In genomic region chr5:142186821-142187594, GRCh38 we compare ENCODE assay signal across 15 cellular contexts.
A peak's percentile ranks its signal among the peaks of the same experiment; 100 is the strongest.
DNase-seq lines count a peak whose midpoint lies in the region; ATAC-seq and TF ChIP-seq lines count a peak whose summit lies in the region.
"Had no signal": no experiment of that assay in that cellular context is flagged by ENCODE, and none has a peak within 500 bp of the region (broad histone marks: within the 10 kb centered on the region; RNA-seq: fewer than 3 reads in every experiment).

No MANE protein-coding gene starts in this region.

- DNase-seq in H4 (ENCODE audit: low spot score) (peak; percentile 50), SK-N-SH (peak; percentile 67), nephron progenitor cell (no peak), cerebellum (ENCODE audit: low spot score) (no peak), HuH-7 (ENCODE audit: low spot score) (no peak), dorsolateral prefrontal cortex (no peak)
- no peak for DNase-seq in activated naive CD8-positive, alpha-beta T cell treated with anti-CD3 and anti-CD28 coated beads for 36 hours
- DNase-seq: activated CD4-positive, alpha-beta T cell treated with anti-CD3 and anti-CD28 coated beads, Interleukin-2, amount 50 U/mL, for 4 hours; NCI-H1436; NCI-H524; substantia nigra had no signal

- no peak overlapping the region for H3K4me2 ChIP-seq in SK-N-SH

- WGBS in SK-N-SH (ENCODE audit: low lambda C conversion rate): 75% methylated on average over 10 of the region's 11 CpGs
- 54 to 76% methylated on average over 3 to 9 of the region's 11 CpGs for WGBS in gastroesophageal sphincter (ENCODE audit: low coverage in 1 of 2), 2 donors

- no peak for TF ChIP-seq RAD21 in SK-N-SH (IDR thresholded peaks at IDR 0.05; ENCODE audit: low read length)

- H3K27me3 ChIP-seq in SK-N-SH (ENCODE audit: insufficient read depth) (no peaks in the 10 kb centered on the region), gastroesophageal sphincter (no peaks in the 10 kb centered on the region), dorsolateral prefrontal cortex (peaks cover 0 to 3% (median 0%) of the 10 kb centered on the region in 45 donors)
- H3K27me3 ChIP-seq: cardiac muscle cell had no signal

- no peaks in the 10 kb centered on the region for H4K20me1 ChIP-seq in SK-N-SH (ENCODE audit: insufficient read depth)

- H3K27ac Mint-ChIP-seq in nephron progenitor cell: peak overlapping the region; percentile 36
- no peak overlapping the region for H3K27ac Mint-ChIP-seq in activated naive CD8-positive, alpha-beta T cell treated with anti-CD3 and anti-CD28 coated beads for 36 hours
- H3K27ac Mint-ChIP-seq: T-helper 2 cell treated with Interferon-gamma antibody and Interleukin-4, amounts not matched to agents 5 μg/mL and 100 μg/mL, for 36 hours had no signal

- ATAC-seq in gastroesophageal sphincter: peak; percentile 11

- intact Hi-C loops in dorsolateral prefrontal cortex (cut with DNase I): no loop called here

- no peaks in the 10 kb centered on the region for H3F3A ChIP-seq in SK-N-SH (replicated peaks; ENCODE audit: insufficient read depth)

- H3K36me3 ChIP-seq in SK-N-SH (replicated peaks in 1 of 2; ENCODE audit: control insufficient read depth in 1 of 2, insufficient read depth in 2 of 2, low read length in 1 of 2): no peaks in the 10 kb centered on the region
- no peaks in the 10 kb centered on the region for H3K36me3 ChIP-seq in gastroesophageal sphincter
- H3K36me3 ChIP-seq: cardiac muscle cell had no signal

- peaks cover 0 to 49% of the 10 kb centered on the region in 2 experiments; a peak in 2 of 4 replicates for H3K4me1 ChIP-seq in SK-N-SH (ENCODE audit: control insufficient read depth in 1 of 2, insufficient read depth in 2 of 2, low read depth in 1 of 2, low read length in 1 of 2)
- H3K4me1 ChIP-seq in gastroesophageal sphincter: peaks cover 0 to 21% (median 0%) of the 10 kb centered on the region in 3 donors

- CTCF ChIA-PET in SK-N-SH (lab: Yijun Ruan, JAX): interaction anchor here (0.6 to 4.9 kb wide), 13 partner anchors 9 to 511 kb away, joined by 3 to 34 read pairs (median 3); no protein-coding TSS in a partner anchor

- no peaks in the 10 kb centered on the region for H3K36me3 Mint-ChIP-seq in nephron progenitor cell (ENCODE audit: low read depth)
- no peaks in the 10 kb centered on the region for H3K36me3 Mint-ChIP-seq in activated naive CD8-positive, alpha-beta T cell treated with anti-CD3 and anti-CD28 coated beads for 36 hours
- H3K36me3 Mint-ChIP-seq: CD8-positive, alpha-beta memory T cell had no signal

- no peaks in the 10 kb centered on the region for H3K9me3 Mint-ChIP-seq in nephron progenitor cell
- H3K9me3 Mint-ChIP-seq in activated naive CD8-positive, alpha-beta T cell treated with anti-CD3 and anti-CD28 coated beads for 36 hours: no peaks in the 10 kb centered on the region
- H3K9me3 Mint-ChIP-seq: CD8-positive, alpha-beta memory T cell; T-helper 2 cell treated with Interferon-gamma antibody and Interleukin-4, amounts not matched to agents 5 μg/mL and 100 μg/mL, for 36 hours had no signal

- no peaks in the 10 kb centered on the region for H3K79me2 ChIP-seq in SK-N-SH (ENCODE audit: insufficient read depth)

- peaks cover 50% of the 10 kb centered on the region for H3K4me1 Mint-ChIP-seq in nephron progenitor cell
- no peaks in the 10 kb centered on the region for H3K4me1 Mint-ChIP-seq in activated naive CD8-positive, alpha-beta T cell treated with anti-CD3 and anti-CD28 coated beads for 36 hours

- no peak overlapping the region for H3K4me3 ChIP-seq in SK-N-SH (ENCODE audit: low read depth in 2 of 2, low read length in 1 of 2)
- H3K4me3 ChIP-seq in gastroesophageal sphincter: no peak overlapping the region
- H3K4me3 ChIP-seq in dorsolateral prefrontal cortex: no peak overlapping the region
- H3K4me3 ChIP-seq: cardiac muscle cell had no signal

- POLR2A ChIA-PET in SK-N-SH (lab: Yijun Ruan, JAX): interaction anchor here (0.6 to 2.3 kb wide), 5 partner anchors 11 to 170 kb away, joined by 3 to 15 read pairs (median 4); partner anchors contain the start of gene SPRY4

- TF ChIP-seq EP300 in SK-N-SH (IDR thresholded peaks at IDR 0.05; ENCODE audit: borderline replicate concordance in 1 of 2, low read depth in 1 of 2, low read length in 1 of 2): peak in 1 of 2 experiments; percentile 12; a peak in 2 of 4 replicates
- no peak for TF ChIP-seq EP300 in gastroesophageal sphincter (IDR thresholded peaks at IDR 0.05)

- no peak overlapping the region for H3K4me3 Mint-ChIP-seq in nephron progenitor cell
- H3K4me3 Mint-ChIP-seq in activated naive CD8-positive, alpha-beta T cell treated with anti-CD3 and anti-CD28 coated beads for 36 hours: no peak overlapping the region
- H3K4me3 Mint-ChIP-seq: CD8-positive, alpha-beta memory T cell; T-helper 2 cell treated with Interferon-gamma antibody and Interleukin-4, amounts not matched to agents 5 μg/mL and 100 μg/mL, for 36 hours had no signal

- TF ChIP-seq POLR2A in gastroesophageal sphincter (IDR thresholded peaks at IDR 0.05): no peak

- TF ChIP-seq CTCF in SK-N-SH (IDR thresholded peaks at IDR 0.05) (no peak), gastroesophageal sphincter (IDR thresholded peaks at IDR 0.05) (no peak), nephron progenitor cell (IDR thresholded peaks at IDR 0.05) (no peak), dorsolateral prefrontal cortex (IDR thresholded peaks at IDR 0.05 in 54 of 56, conservative IDR thresholded peaks at IDR 0.05 in 2 of 56; ENCODE audit: low read depth in 1 of 56, partially characterized antibody in 56 of 56) (no peak)

- H3K9me2 ChIP-seq in SK-N-SH: no peaks in the 10 kb centered on the region

- H3K9ac ChIP-seq in SK-N-SH: no peak overlapping the region

- H3K9me3 ChIP-seq in SK-N-SH (no peaks in the 10 kb centered on the region), gastroesophageal sphincter (no peaks in the 10 kb centered on the region)

- peak overlapping the region in 1 of 2 experiments; percentile 98; a peak in 2 of 4 replicates for H3K27ac ChIP-seq in SK-N-SH (ENCODE audit: low read depth in 2 of 2, low read length in 1 of 2)
- H3K27ac ChIP-seq in gastroesophageal sphincter: peak overlapping the region in 2 of 4 donors; percentile 11 to 16
- no peak overlapping the region for H3K27ac ChIP-seq in dorsolateral prefrontal cortex
- H3K27ac ChIP-seq: cardiac muscle cell had no signal

- H2AFZ ChIP-seq in SK-N-SH (ENCODE audit: low read depth): no peak overlapping the region

- peaks cover 5% of the 10 kb centered on the region for H3K27me3 Mint-ChIP-seq in nephron progenitor cell (ENCODE audit: low read depth, poor library complexity)
- peaks cover 16% of the 10 kb centered on the region for H3K27me3 Mint-ChIP-seq in activated naive CD8-positive, alpha-beta T cell treated with anti-CD3 and anti-CD28 coated beads for 36 hours

TF ChIP-seq in SK-N-SH, 30 proteins besides CTCF, POLR2A, EP300 and RAD21:
- TF ChIP-seq, protein P1, sequence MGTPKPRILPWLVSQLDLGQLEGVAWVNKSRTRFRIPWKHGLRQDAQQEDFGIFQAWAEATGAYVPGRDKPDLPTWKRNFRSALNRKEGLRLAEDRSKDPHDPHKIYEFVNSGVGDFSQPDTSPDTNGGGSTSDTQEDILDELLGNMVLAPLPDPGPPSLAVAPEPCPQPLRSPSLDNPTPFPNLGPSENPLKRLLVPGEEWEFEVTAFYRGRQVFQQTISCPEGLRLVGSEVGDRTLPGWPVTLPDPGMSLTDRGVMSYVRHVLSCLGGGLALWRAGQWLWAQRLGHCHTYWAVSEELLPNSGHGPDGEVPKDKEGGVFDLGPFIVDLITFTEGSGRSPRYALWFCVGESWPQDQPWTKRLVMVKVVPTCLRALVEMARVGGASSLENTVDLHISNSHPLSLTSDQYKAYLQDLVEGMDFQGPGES (IDR thresholded peaks at IDR 0.05; ENCODE audit: low read depth, low read length): no peak
- TF ChIP-seq SMC3 (IDR thresholded peaks at IDR 0.05; ENCODE audit: low read depth, low read length) (no peak; the same call in 1 of the 2 replicates), YY1 (IDR thresholded peaks at IDR 0.05; ENCODE audit: low read depth) (no peak), PBX3 (IDR thresholded peaks at IDR 0.05) (no peak), TEAD4 (IDR thresholded peaks at IDR 0.05; ENCODE audit: borderline replicate concordance, insufficient read depth) (no peak), POLR2AphosphoS5 (IDR thresholded peaks at IDR 0.05; ENCODE audit: low read depth, low read length) (no peak), RCOR1 (IDR thresholded peaks at IDR 0.05; ENCODE audit: low read length) (peak; percentile 51; the same call in 1 of the 2 replicates), GATA2 (CRISPR knock-in tag; IDR thresholded peaks at IDR 0.05) (peak; percentile 60; the same call in 1 of the 2 replicates), FOSL2 (IDR thresholded peaks at IDR 0.05; ENCODE audit: borderline replicate concordance, low read depth) (no peak), EZH2phosphoT487 (IDR thresholded peaks at IDR 0.05; ENCODE audit: borderline replicate concordance, low read depth) (no peak), FOXJ3 (CRISPR knock-in tag; IDR thresholded peaks at IDR 0.05) (peak; percentile 15; the same call in 1 of the 2 replicates), ELF1 (IDR thresholded peaks at IDR 0.05) (no peak)

Comparison
In these comparisons a context has a peak if more than half of its experiments do, and no peak if none do; other contexts are left out.
1. DNase-seq: peak in H4 (single experiment) and SK-N-SH (single experiment); none in nephron progenitor cell (single experiment), cerebellum (single experiment), HuH-7 (single experiment), activated naive CD8-positive, alpha-beta T cell treated with anti-CD3 and anti-CD28 coated beads for 36 hours (single experiment) and dorsolateral prefrontal cortex (0 of 10).